In the genomic region with DNA sequence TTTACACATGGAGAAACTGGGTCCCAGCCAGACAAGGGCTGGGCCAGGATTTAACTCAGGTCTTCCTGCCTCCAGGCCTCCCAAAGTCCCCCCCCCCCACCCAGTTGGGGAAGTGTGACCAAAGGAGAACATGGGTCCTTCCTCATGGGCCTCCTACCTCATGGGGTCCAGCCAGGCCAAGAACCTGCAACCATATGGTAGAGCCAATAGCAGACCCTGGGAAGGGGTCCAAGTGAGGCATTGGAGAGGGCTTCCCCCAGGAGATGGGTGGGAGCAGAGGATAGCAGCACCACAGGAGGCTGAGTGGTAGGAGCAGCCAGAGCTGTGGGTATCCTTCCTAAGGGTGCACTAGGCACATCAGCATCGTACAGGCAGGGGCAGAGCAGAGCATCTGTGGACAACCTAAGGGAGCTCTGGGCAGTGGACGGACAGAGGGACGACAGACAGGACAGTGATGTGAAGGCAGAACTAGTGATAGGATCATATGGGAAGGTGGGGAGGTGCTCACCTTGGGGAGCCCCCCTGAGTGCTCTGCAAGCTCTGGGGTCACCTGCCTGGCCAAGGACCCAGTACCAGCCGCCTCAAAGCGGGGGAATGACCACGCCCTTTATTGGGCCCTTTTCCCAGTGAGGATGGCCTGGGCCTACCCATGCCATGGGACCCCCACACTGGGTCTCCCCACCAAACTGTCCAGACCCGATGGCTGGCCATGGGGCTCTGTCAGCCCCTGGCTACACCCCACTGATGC, we compare ENCODE assay signal across 16 cellular contexts.
"Had no signal": no experiment of that assay in that cellular context is flagged by ENCODE, and none has a peak within 500 bp of the region (broad histone marks: within the 10 kb centered on the region; RNA-seq: fewer than 3 reads in every experiment).

No MANE protein-coding gene starts in this region.

- H3K27ac ChIP-seq: ascending aorta, breast epithelium, ovary had no signal

- ATAC-seq: left colon had no signal

- DNase-seq: activated B cell treated with CpG ODN at 0.5 μM for 24 hours; activated CD4-positive, alpha-beta T cell treated with anti-CD3 and anti-CD28 coated beads for 48 hours; activated CD8-positive, alpha-beta memory T cell treated with anti-CD3 and anti-CD28 coated beads, Interleukin-2, amount 50 U/mL, for 48 hours; activated effector memory CD4-positive, alpha-beta T cell treated with Interleukin-2 at 50 U/mL for 16 hours; activated naive CD4-positive, alpha-beta T cell treated with anti-CD3 and anti-CD28 coated beads, Interleukin-2, amount 50 U/mL, for 16 hours; activated T-cell treated with anti-CD3 and anti-CD28 coated beads, Interleukin-2, amount 50 U/mL, for 48 hours; cerebellar nuclear complex; cortex of kidney; left colon; stimulated activated CD8-positive, alpha-beta memory T cell treated with anti-CD3 and anti-CD28 coated beads, Interleukin-4, amount 100 ng/mL, for 48 hours; stimulated activated naive CD4-positive, alpha-beta T cell had no signal

- H3K9me3 Mint-ChIP-seq: activated B cell treated with CpG ODN at 0.5 μM for 24 hours; T-helper 2 cell treated with Interferon-gamma antibody and Interleukin-4, amounts not matched to agents 5 μg/mL and 100 μg/mL, for 36 hours had no signal

- H3K4me3 ChIP-seq: ascending aorta, breast epithelium, lung, ovary had no signal

- H3K27me3 Mint-ChIP-seq: activated B cell treated with CpG ODN at 0.5 μM for 24 hours had no signal

- H3K9me3 ChIP-seq: ascending aorta, breast epithelium, ovary had no signal

- H3K36me3 ChIP-seq: ascending aorta, breast epithelium, ovary had no signal

- H3K27ac Mint-ChIP-seq: activated B cell treated with CpG ODN at 0.5 μM for 24 hours; T-helper 2 cell treated with Interferon-gamma antibody and Interleukin-4, amounts not matched to agents 5 μg/mL and 100 μg/mL, for 36 hours had no signal

- H3K27me3 ChIP-seq: ascending aorta, breast epithelium, ovary had no signal

- H3K4me3 Mint-ChIP-seq: activated B cell treated with CpG ODN at 0.5 μM for 24 hours; T-helper 2 cell treated with Interferon-gamma antibody and Interleukin-4, amounts not matched to agents 5 μg/mL and 100 μg/mL, for 36 hours had no signal
